In the genomic region with DNA sequence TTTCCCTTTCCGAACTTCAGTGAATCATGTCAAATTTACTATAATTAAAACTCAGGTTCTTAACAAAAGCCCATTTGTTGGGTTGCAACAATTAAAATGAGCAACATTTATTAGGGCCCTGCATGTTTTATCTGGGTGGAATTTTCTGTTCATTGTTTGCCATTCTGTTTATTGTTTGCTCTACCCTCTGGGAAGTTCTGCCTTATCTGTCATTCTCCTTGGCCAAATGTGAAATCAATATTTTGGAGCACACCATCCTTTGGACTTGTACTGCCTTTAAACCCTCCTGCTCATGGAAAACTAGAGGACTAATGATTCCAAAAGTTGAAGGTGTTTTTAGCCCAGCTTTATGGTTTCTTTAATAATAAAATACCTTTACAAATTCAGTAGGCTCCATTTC, we compare ENCODE assay signal across 1 cellular context.
TF ChIP-seq lines count a peak whose summit lies in the region.

No MANE protein-coding gene starts in this region.

TF ChIP-seq in SK-N-SH treated with all-trans-retinoic acid at 6 μM for 48 hours, 23 proteins besides CTCF, POLR2A, EP300 and RAD21 (continued from another document):
- TF ChIP-seq, protein P1, sequence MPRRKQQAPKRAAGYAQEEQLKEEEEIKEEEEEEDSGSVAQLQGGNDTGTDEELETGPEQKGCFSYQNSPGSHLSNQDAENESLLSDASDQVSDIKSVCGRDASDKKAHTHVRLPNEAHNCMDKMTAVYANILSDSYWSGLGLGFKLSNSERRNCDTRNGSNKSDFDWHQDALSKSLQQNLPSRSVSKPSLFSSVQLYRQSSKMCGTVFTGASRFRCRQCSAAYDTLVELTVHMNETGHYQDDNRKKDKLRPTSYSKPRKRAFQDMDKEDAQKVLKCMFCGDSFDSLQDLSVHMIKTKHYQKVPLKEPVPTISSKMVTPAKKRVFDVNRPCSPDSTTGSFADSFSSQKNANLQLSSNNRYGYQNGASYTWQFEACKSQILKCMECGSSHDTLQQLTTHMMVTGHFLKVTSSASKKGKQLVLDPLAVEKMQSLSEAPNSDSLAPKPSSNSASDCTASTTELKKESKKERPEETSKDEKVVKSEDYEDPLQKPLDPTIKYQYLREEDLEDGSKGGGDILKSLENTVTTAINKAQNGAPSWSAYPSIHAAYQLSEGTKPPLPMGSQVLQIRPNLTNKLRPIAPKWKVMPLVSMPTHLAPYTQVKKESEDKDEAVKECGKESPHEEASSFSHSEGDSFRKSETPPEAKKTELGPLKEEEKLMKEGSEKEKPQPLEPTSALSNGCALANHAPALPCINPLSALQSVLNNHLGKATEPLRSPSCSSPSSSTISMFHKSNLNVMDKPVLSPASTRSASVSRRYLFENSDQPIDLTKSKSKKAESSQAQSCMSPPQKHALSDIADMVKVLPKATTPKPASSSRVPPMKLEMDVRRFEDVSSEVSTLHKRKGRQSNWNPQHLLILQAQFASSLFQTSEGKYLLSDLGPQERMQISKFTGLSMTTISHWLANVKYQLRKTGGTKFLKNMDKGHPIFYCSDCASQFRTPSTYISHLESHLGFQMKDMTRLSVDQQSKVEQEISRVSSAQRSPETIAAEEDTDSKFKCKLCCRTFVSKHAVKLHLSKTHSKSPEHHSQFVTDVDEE (CRISPR knock-in tag; IDR thresholded peaks at IDR 0.05) = no peak
